Comparison of ENCODE assay signal across 10 cellular contexts in the genomic region with DNA sequence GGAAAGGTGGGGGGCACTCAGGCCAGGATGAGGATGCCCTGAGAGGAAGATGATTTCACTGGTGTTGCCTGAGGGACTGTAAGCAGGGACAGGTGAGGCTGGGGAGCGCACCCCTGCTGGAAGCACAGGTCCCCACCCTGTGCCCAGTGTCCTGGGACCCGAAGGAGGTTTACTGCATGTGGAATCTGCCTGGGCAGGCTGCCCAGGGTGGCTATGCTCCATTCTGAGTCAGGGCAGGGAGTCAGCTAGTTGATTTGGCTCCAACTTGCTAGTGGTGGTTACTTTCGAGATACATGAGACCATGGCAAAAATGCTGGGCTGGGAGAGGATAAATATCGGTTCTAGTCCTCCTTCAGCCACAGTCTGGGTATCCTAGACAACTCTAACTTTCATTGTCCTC. TPM values are rescaled to one million over a fixed set of nuclear protein-coding genes. Genes with fewer than 3 reads are reported as not detected.
DNase-seq lines count a peak whose midpoint lies in the region; ATAC-seq, FAIRE-seq and TF ChIP-seq lines count a peak whose summit lies in the region.
"Had no signal": no experiment of that assay in that cellular context is flagged by ENCODE, and none has a peak within 500 bp of the region (broad histone marks: within the 10 kb centered on the region; RNA-seq: fewer than 3 reads in every experiment).

No MANE protein-coding gene starts in this region.

- H3K9ac ChIP-seq in kidney (ENCODE audit: low read length in 2 of 2), result no peak overlapping the region

- FAIRE-seq in kidney (lab: Jason Lieb, UNC), result no peak

- peaks cover 3% of the 10 kb centered on the region; the same call in 1 of the 2 replicates for H3K4me1 ChIP-seq in HEK293 (ENCODE audit: control insufficient read depth, insufficient read depth, low read length)
- peaks cover 5% of the 10 kb centered on the region in 2 donors for H3K4me1 ChIP-seq in kidney (ENCODE audit: control insufficient read depth in 1 of 2, insufficient read depth in 1 of 2, low read depth in 1 of 2, low read length in 2 of 2)
- H3K4me1 ChIP-seq in thyroid gland, result peaks cover 11 to 36% of the 10 kb centered on the region in 2 donors

- H3K27ac ChIP-seq in HEK293 (ENCODE audit: extremely low read depth, low read depth, low read length) (no peak overlapping the region), brain microvascular endothelial cell (no peak overlapping the region), kidney (ENCODE audit: low read depth in 2 of 2, low read length in 2 of 2) (peak overlapping the region in 1 of 2 donors; percentile 20), thyroid gland (peak overlapping the region in 1 of 3 donors; percentile 82)

- WGBS in thyroid gland, 2 donors, result 36 to 57% methylated on average over 4 of the region's 4 CpGs

- no peak for ATAC-seq in HG02610 (IDR thresholded peaks at IDR 0.05; ENCODE audit: unreplicated experiment)

- H3K9me3 ChIP-seq in HEK293 (ENCODE audit: control insufficient read depth, insufficient read depth, low read depth, low read length) (no peaks in the 10 kb centered on the region), kidney (ENCODE audit: control insufficient read depth in 1 of 2, low read length in 2 of 2) (no peaks in the 10 kb centered on the region), thyroid gland (no peaks in the 10 kb centered on the region)

- CTCF ChIA-PET in HEK293 (lab: Yijun Ruan, JAX), result interaction anchor here (0.6 to 11.0 kb wide), 11 partner anchors 9 to 1199 kb away, joined by 3 to 233 read pairs (median 8); partner anchors contain the start of gene TLR5

- TF ChIP-seq POLR2A in thyroid gland (IDR thresholded peaks at IDR 0.05), result no peak

- H3K36me3 ChIP-seq in HEK293 (ENCODE audit: control insufficient read depth in 2 of 2, insufficient read depth in 1 of 2, low read length in 2 of 2) (no peaks in the 10 kb centered on the region), brain microvascular endothelial cell (replicated peaks) (no peaks in the 10 kb centered on the region), kidney (ENCODE audit: control insufficient read depth in 1 of 2, insufficient read depth in 2 of 2, low read length in 2 of 2) (no peaks in the 10 kb centered on the region), thyroid gland (no peaks in the 10 kb centered on the region)

- in situ Hi-C loops in brain microvascular endothelial cell (cut with HindIII; ENCODE audit: low pct_ligation_motif_present, low sequenced_read_pairs), result no loop called here

- H3K4me3 ChIP-seq in HEK293 (ENCODE audit: low read depth, low read length) (no peak overlapping the region), brain microvascular endothelial cell (ENCODE audit: low read depth, low read length) (no peak overlapping the region), kidney (ENCODE audit: low read length in 2 of 2) (no peak overlapping the region), thyroid gland (replicated peaks in 1 of 3) (no peak overlapping the region)

- intact Hi-C loops in kidney (cut with DNase I), result no loop called here
- intact Hi-C loops in thyroid gland (cut with DNase I), result loop anchor here (10.0 kb wide), 1 partner anchor 550 kb away; no protein-coding TSS in a partner anchor

- TF ChIP-seq CTCF in HEK293 (tag by site-specific recombination; IDR thresholded peaks at IDR 0.05) (no peak), brain microvascular endothelial cell (IDR thresholded peaks at IDR 0.05; ENCODE audit: low read depth, low read length, missing control alignments) (no peak), kidney (IDR thresholded peaks at IDR 0.05; ENCODE audit: borderline replicate concordance, extremely low read depth, insufficient read depth) (no peak), thyroid gland (IDR thresholded peaks at IDR 0.05) (no peak), GM10266 (IDR thresholded peaks at IDR 0.05; ENCODE audit: control insufficient read depth, insufficient read depth, low read depth, missing control alignments) (no peak)

- H3K27me3 ChIP-seq in brain microvascular endothelial cell (replicated peaks), result peaks cover 4% of the 10 kb centered on the region
- no peaks in the 10 kb centered on the region for H3K27me3 ChIP-seq in thyroid gland

- POLR2A ChIA-PET in HEK293 (lab: Yijun Ruan, JAX), result interaction anchor here (0.7 kb wide), 1 partner anchor 8 kb away, joined by 3 read pairs; the partner anchor contains the start of gene TLR5

- DNase-seq in brain microvascular endothelial cell (peak; percentile 40), kidney (peak; percentile 86), thyroid gland (peak; percentile 56 to 66), GM10266 (ENCODE audit: extremely low spot score) (no peak), cerebellar cortex (ENCODE audit: low spot score) (no peak), NCI-H1105 treated with DMSO at 0.1 percent for 48 hours (lab: John Stamatoyannopoulos, UW) (no peak)
- DNase-seq: DMS79, NCI-H774 had no signal

TF ChIP-seq in HEK293, 187 proteins besides CTCF, POLR2A, EP300 and RAD21:
- TF ChIP-seq REPIN1 (tag by site-specific recombination; IDR thresholded peaks at IDR 0.05; ENCODE audit: low read depth) (no peak), ZIC2 (tag by site-specific recombination; IDR thresholded peaks at IDR 0.05) (peak; percentile 39; the same call in 1 of the 2 replicates), WT1 (tag by site-specific recombination; IDR thresholded peaks at IDR 0.05) (no peak), GLIS2 (tag by site-specific recombination; IDR thresholded peaks at IDR 0.05) (0 out of 2 replicates have a peak, but pooled peaks have one; percentile 15)

RNA-seq across cellular contexts. Expression of gene TLR5, which starts 7.9 kb away (rescaled TPM):
- 31.3 TPM for total RNA-seq in kidney
- 3.7 TPM for polyA plus RNA-seq in kidney (ENCODE audit: insufficient read depth, low read depth, low replicate concordance)
- 10 to 100 TPM in 1 of 4 donors, 1 to 10 TPM in 3; 3.3 to 11.6 (median 6.7) TPM for total RNA-seq in thyroid gland

Comparison
In these comparisons a context has a peak if more than half of its experiments do, and no peak if none do; other contexts are left out.
1. DNase-seq: peak in brain microvascular endothelial cell (single experiment), kidney (single experiment) and thyroid gland (2 of 2); none in GM10266 (single experiment), cerebellar cortex (single experiment) and NCI-H1105 treated with DMSO at 0.1 percent for 48 hours (single experiment).